Comparison of ENCODE assay signal across 2 cellular contexts in genomic region chr7:5681423-5681822, GRCh38.
TF ChIP-seq lines count a peak whose summit lies in the region.

No MANE protein-coding gene starts in this region.

TF ChIP-seq in HEK293, 187 proteins besides CTCF, POLR2A, EP300 and RAD21 (continued from another document):
- TF ChIP-seq KLF17 (tag by site-specific recombination; IDR thresholded peaks at IDR 0.05), result no peak
- TF ChIP-seq ZNF394 (tag by site-specific recombination; IDR thresholded peaks at IDR 0.05; ENCODE audit: borderline replicate concordance), result no peak
- no peak for TF ChIP-seq GFI1B (tag by site-specific recombination; IDR thresholded peaks at IDR 0.05)

TF ChIP-seq in WTC11, 78 proteins besides CTCF, POLR2A, EP300 and RAD21 (continued from another document):
- TF ChIP-seq NFATC4 (CRISPR knock-in tag; IDR thresholded peaks at IDR 0.05) (no peak), JAZF1 (CRISPR knock-in tag; IDR thresholded peaks at IDR 0.05) (no peak), ESRRA (CRISPR knock-in tag; IDR thresholded peaks at IDR 0.05; ENCODE audit: borderline replicate concordance) (no peak), RELA (CRISPR knock-in tag; IDR thresholded peaks at IDR 0.05; ENCODE audit: borderline replicate concordance) (no peak), NR2C2 (CRISPR knock-in tag; IDR thresholded peaks at IDR 0.05) (no peak), NFYB (CRISPR knock-in tag; conservative IDR thresholded peaks at IDR 0.05; ENCODE audit: low read depth) (no peak), JUN (CRISPR knock-in tag; IDR thresholded peaks at IDR 0.05) (no peak)
